9 cellular contexts compared by ENCODE assay signal in the genomic region with DNA sequence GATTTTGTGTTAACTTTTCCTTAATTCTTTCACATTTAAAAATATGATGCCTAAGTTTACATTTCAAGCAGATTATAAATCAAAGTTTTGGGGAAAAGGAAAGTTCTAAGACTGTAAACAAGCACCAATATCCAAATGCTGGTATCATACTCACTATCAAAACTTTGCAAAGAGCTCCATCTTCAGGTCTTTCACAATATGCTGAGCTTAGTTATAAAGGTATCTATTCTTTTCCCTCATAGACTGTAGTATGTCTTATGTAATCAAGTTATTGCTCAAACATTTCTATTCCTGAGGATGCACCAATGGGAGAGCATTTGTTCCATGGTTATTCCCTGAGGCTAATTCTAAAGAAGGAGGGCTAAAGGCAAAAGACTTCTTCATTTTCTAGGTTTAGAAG.
DNase-seq lines count a peak whose midpoint lies in the region; ATAC-seq lines count a peak whose summit lies in the region.
"Had no signal": no experiment of that assay in that cellular context is flagged by ENCODE, and none has a peak within 500 bp of the region (broad histone marks: within the 10 kb centered on the region; RNA-seq: fewer than 3 reads in every experiment).

No MANE protein-coding gene starts in this region.

- no peak overlapping the region for H3K27ac Mint-ChIP-seq in activated naive CD4-positive, alpha-beta T cell treated with anti-CD3 and anti-CD28 coated beads, Interleukin-2, amount 50 U/mL, for 72 hours
- H3K27ac Mint-ChIP-seq: stimulated activated naive CD8-positive, alpha-beta T cell treated with anti-CD3 and anti-CD28 coated beads, Interleukin-15, Interleukin-2, amounts not matched to agents 100 ng/mL and 50 ng/mL, for 24 hours had no signal

- no peaks in the 10 kb centered on the region for H3K9me3 Mint-ChIP-seq in activated naive CD4-positive, alpha-beta T cell treated with anti-CD3 and anti-CD28 coated beads, Interleukin-2, amount 50 U/mL, for 72 hours
- H3K9me3 Mint-ChIP-seq: stimulated activated naive CD8-positive, alpha-beta T cell treated with anti-CD3 and anti-CD28 coated beads, Interleukin-15, Interleukin-2, amounts not matched to agents 100 ng/mL and 50 ng/mL, for 24 hours had no signal

- DNase-seq in AML-193 (lab: John Stamatoyannopoulos, UW) (peak; percentile 45 to 56), OCI-M1 (lab: John Stamatoyannopoulos, UW) (peak; percentile 77), iPS-NIHi11 (ENCODE audit: low spot score) (peak; percentile 11), retina (no peak)
- DNase-seq in activated naive CD4-positive, alpha-beta T cell treated with anti-CD3 and anti-CD28 coated beads, Interleukin-2, amount 50 U/mL, for 72 hours (ENCODE audit: low spot score in 2 of 2), result no peak

- ATAC-seq in GM19035 (IDR thresholded peaks at IDR 0.05; ENCODE audit: unreplicated experiment) (peak; percentile 81), HG03175 (IDR thresholded peaks at IDR 0.05; ENCODE audit: unreplicated experiment) (peak; percentile 86), GM21737 (IDR thresholded peaks at IDR 0.05; ENCODE audit: unreplicated experiment) (no peak)
- ATAC-seq in activated naive CD4-positive, alpha-beta T cell treated with anti-CD3 and anti-CD28 coated beads, Interleukin-2, amount 50 U/mL, for 72 hours, result no peak

- no peaks in the 10 kb centered on the region for H3K36me3 Mint-ChIP-seq in activated naive CD4-positive, alpha-beta T cell treated with anti-CD3 and anti-CD28 coated beads, Interleukin-2, amount 50 U/mL, for 72 hours

Comparison
In these comparisons a context has a peak if more than half of its experiments do, and no peak if none do; other contexts are left out.
1. DNase-seq: peak in AML-193 (2 of 2), OCI-M1 (single experiment) and iPS-NIHi11 (single experiment); none in retina (single experiment) and activated naive CD4-positive, alpha-beta T cell treated with anti-CD3 and anti-CD28 coated beads, Interleukin-2, amount 50 U/mL, for 72 hours (0 of 2).
2. ATAC-seq: peak in GM19035 (single experiment) and HG03175 (single experiment); none in GM21737 (single experiment) and activated naive CD4-positive, alpha-beta T cell treated with anti-CD3 and anti-CD28 coated beads, Interleukin-2, amount 50 U/mL, for 72 hours (0 of 2).